Comparison of ENCODE assay signal across 29 cellular contexts in the genomic region with DNA sequence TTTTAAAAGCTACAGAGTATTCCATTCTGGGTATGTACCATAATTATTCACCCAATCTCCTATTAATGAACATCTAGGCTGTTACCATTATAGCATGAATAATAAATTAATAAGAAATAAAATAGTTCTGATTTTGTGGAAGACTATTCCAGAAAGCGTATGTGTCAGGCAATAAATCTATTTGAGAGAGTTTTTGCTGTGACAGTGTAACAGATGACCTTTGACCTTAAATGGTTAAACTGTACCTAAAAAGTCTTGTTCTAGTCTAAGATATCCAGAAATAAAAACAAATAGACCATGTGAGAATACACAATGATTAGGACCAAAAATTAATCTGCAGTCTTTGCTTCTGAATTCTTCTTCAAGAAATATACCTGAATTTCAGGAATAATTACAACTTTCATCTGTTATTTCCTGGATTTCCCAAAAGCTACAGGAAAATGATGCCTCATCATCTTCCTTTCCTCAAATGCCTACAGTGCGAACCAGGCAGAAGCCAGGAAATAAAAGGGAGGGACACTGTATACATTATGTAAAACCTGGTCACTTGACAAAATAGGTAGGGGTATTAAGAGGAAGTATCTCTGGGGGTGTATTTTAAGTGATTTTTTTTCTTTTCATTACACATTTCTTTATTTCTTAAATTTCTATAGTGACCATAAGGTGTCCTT.
"Had no signal": no experiment of that assay in that cellular context is flagged by ENCODE, and none has a peak within 500 bp of the region (broad histone marks: within the 10 kb centered on the region; RNA-seq: fewer than 3 reads in every experiment).

No MANE protein-coding gene starts in this region.

- FAIRE-seq: astrocyte, pancreas had no signal

- DNase-seq: activated CD4-positive, alpha-beta memory T cell treated with anti-CD3 and anti-CD28 coated beads for 36 hours; activated CD4-positive, alpha-beta T cell treated with anti-CD3 and anti-CD28 coated beads, Interleukin-2, amount 10 ng/mL, durations not matched to agents 24 days and 14 days; activated CD4-positive, CD25-positive, alpha-beta regulatory T cell treated with anti-CD3 and anti-CD28 coated beads, Interleukin-2, amount 50 U/mL, for 72 hours; activated CD8-positive, alpha-beta memory T cell treated with anti-CD3 and anti-CD28 coated beads, Interleukin-2, amount 50 U/mL, for 4 hours; activated gamma-delta T cell; activated naive CD4-positive, alpha-beta T cell treated with anti-CD3 and anti-CD28 coated beads, Interleukin-2, amount 50 U/mL, for 16 hours; activated T-cell treated with anti-CD3 and anti-CD28 coated beads, Interleukin-2, amount 50 U/mL, for 1 hour; amniotic stem cell; caudate nucleus; foreskin fibroblast; heart right ventricle; left ventricle myocardium superior; mammary epithelial cell; naive B cell; nephron progenitor cell; nucleus accumbens; pancreas; psoas muscle; stimulated activated CD4-positive, alpha-beta T cell treated with anti-CD3 and anti-CD28 coated beads, Interleukin-15, amount 100 ng/mL, for 24 hours; stimulated activated CD4-positive, alpha-beta T cell treated with anti-CD3 and anti-CD28 coated beads, Interleukin-2, amount 100 ng/mL, for 24 hours; stimulated activated naive B cell treated with anti-CD40 and anti-IgM and Interleukin-4, amounts not matched to agents 10 μg/mL and 1 μg/mL and 100 μg/mL, for 72 hours; stomach; T-helper 17 cell; T1000; thyroid gland; upper lobe of right lung had no signal

- H3K4me3 ChIP-seq: heart right ventricle, pancreas, psoas muscle, stomach, thyroid gland, upper lobe of right lung had no signal

- H3K9me3 ChIP-seq: heart right ventricle, pancreas, psoas muscle, stomach, thyroid gland, upper lobe of right lung had no signal

- H3K27ac Mint-ChIP-seq: activated CD4-positive, alpha-beta memory T cell treated with anti-CD3 and anti-CD28 coated beads for 36 hours; activated CD4-positive, alpha-beta T cell treated with anti-CD3 and anti-CD28 coated beads, Interleukin-2, amount 10 ng/mL, durations not matched to agents 24 days and 14 days; activated T-helper 1 cell treated with anti-CD3 and anti-CD28 coated beads, Interleukin-12 subunit alpha, Interleukin-12 subunit beta, Interleukin-2, Interleukin-4 antibody, amounts not matched to agents 30 ng/mL and 10 ng/mL and 1 ng/mL, durations not matched to agents 14 hours and 24 hours and 36 hours; naive B cell; nephron progenitor cell; stimulated activated naive B cell treated with anti-CD40 and anti-IgM and Interleukin-4, amounts not matched to agents 10 μg/mL and 1 μg/mL and 100 μg/mL, for 72 hours had no signal

- H3K9me3 Mint-ChIP-seq: activated CD4-positive, alpha-beta memory T cell treated with anti-CD3 and anti-CD28 coated beads for 36 hours; activated CD4-positive, alpha-beta T cell treated with anti-CD3 and anti-CD28 coated beads, Interleukin-2, amount 10 ng/mL, durations not matched to agents 24 days and 14 days; activated T-helper 1 cell treated with anti-CD3 and anti-CD28 coated beads, Interleukin-12 subunit alpha, Interleukin-12 subunit beta, Interleukin-2, Interleukin-4 antibody, amounts not matched to agents 30 ng/mL and 10 ng/mL and 1 ng/mL, durations not matched to agents 14 hours and 24 hours and 36 hours; naive B cell; nephron progenitor cell; stimulated activated naive B cell treated with anti-CD40 and anti-IgM and Interleukin-4, amounts not matched to agents 10 μg/mL and 1 μg/mL and 100 μg/mL, for 72 hours had no signal

- H3K27ac ChIP-seq: heart right ventricle, pancreas, psoas muscle, stomach, thyroid gland, upper lobe of right lung had no signal

- H3K4me3 Mint-ChIP-seq: activated CD4-positive, alpha-beta memory T cell treated with anti-CD3 and anti-CD28 coated beads for 36 hours; activated CD4-positive, alpha-beta T cell treated with anti-CD3 and anti-CD28 coated beads, Interleukin-2, amount 10 ng/mL, durations not matched to agents 24 days and 14 days; activated T-helper 1 cell treated with anti-CD3 and anti-CD28 coated beads, Interleukin-12 subunit alpha, Interleukin-12 subunit beta, Interleukin-2, Interleukin-4 antibody, amounts not matched to agents 30 ng/mL and 10 ng/mL and 1 ng/mL, durations not matched to agents 14 hours and 24 hours and 36 hours; naive B cell; nephron progenitor cell; stimulated activated naive B cell treated with anti-CD40 and anti-IgM and Interleukin-4, amounts not matched to agents 10 μg/mL and 1 μg/mL and 100 μg/mL, for 72 hours; T-helper 17 cell had no signal

- H3K27me3 ChIP-seq: heart right ventricle, pancreas, stomach, thyroid gland, upper lobe of right lung had no signal

- H3K27me3 Mint-ChIP-seq: activated CD4-positive, alpha-beta memory T cell treated with anti-CD3 and anti-CD28 coated beads for 36 hours; activated CD4-positive, alpha-beta T cell treated with anti-CD3 and anti-CD28 coated beads, Interleukin-2, amount 10 ng/mL, durations not matched to agents 24 days and 14 days; naive B cell; stimulated activated naive B cell treated with anti-CD40 and anti-IgM and Interleukin-4, amounts not matched to agents 10 μg/mL and 1 μg/mL and 100 μg/mL, for 72 hours; T-helper 17 cell had no signal

- H3K36me3 ChIP-seq: pancreas, thyroid gland, upper lobe of right lung had no signal

- ATAC-seq: esophagus mucosa; heart right ventricle; left ventricle myocardium superior; psoas muscle; stimulated activated naive B cell treated with anti-CD40 and anti-IgM and Interleukin-4, amounts not matched to agents 10 μg/mL and 1 μg/mL and 100 μg/mL, for 72 hours; T-helper 17 cell; upper lobe of right lung had no signal
